In the genomic region with DNA sequence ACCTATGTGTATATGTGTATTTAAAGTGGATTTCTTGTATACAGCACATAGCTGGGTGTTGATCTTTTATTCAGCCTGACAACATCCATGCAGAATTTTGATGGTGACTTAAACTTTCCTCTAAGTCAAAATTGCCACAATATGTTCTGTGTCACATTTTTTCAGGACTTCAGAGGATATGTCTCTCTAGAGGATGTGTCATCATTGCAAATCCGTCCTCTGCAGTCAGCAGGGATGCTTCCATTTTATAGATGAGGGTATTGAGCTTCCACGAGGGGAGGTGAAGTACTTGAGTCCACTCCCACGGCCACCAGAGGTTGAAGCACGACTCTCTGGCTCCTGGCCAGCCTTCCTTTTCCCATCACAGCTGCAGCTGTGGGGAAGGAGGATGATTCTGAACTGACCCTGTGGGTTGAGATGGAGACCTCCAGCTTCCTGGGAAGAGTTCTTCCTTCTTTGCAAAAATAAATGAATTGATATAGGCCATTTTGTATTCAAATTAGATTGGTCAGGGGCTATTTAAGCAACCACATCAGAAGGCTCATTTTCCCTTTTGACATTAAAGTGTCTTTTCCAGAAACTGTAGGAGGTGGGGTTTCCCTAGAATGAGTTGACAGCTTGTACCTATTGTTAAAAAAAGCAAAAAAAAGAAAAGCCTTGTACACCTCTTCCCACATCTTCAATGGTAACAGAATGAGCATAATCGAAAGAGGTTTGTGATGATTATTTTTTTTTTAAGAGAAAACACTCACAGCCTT, we compare ENCODE assay signal across 21 cellular contexts. TPM values are rescaled to one million over a fixed set of nuclear protein-coding genes. Genes with fewer than 3 reads are reported as not detected.
DNase-seq lines count a peak whose midpoint lies in the region; ATAC-seq, FAIRE-seq and TF ChIP-seq lines count a peak whose summit lies in the region.
"Had no signal": no experiment of that assay in that cellular context is flagged by ENCODE, and none has a peak within 500 bp of the region (broad histone marks: within the 10 kb centered on the region; RNA-seq: fewer than 3 reads in every experiment).

No MANE protein-coding gene starts in this region.

- no peak for TF ChIP-seq CTCF in pancreas (IDR thresholded peaks at IDR 0.05)

- H3K4me1 ChIP-seq in pancreas, result no peaks in the 10 kb centered on the region
- H3K4me1 ChIP-seq: suprapubic skin had no signal

- H3K36me3 ChIP-seq in pancreas, result no peaks in the 10 kb centered on the region
- H3K36me3 ChIP-seq: suprapubic skin had no signal

- H3K9me3 ChIP-seq in pancreas, result no peaks in the 10 kb centered on the region
- H3K9me3 ChIP-seq: suprapubic skin had no signal

- WGBS in pancreas, 2 donors, result 51 to 59% methylated on average over 5 of the region's 5 CpGs

- ATAC-seq in left lobe of liver, result no peak
- no peak for ATAC-seq in pancreas
- ATAC-seq: sciatic nerve had no signal

- no peak overlapping the region for H3K4me3 ChIP-seq in pancreas
- H3K4me3 ChIP-seq: suprapubic skin had no signal

- DNase-seq in activated CD4-positive, alpha-beta T cell treated with anti-CD3 and anti-CD28 coated beads for 48 hours, result peak; percentile 35
- DNase-seq in activated CD4-positive, alpha-beta T cell treated with anti-CD3 and anti-CD28 coated beads for 1 hour, result no peak
- peak; percentile 3 to 36 (median 10) for DNase-seq in stimulated activated CD4-positive, alpha-beta T cell treated with anti-CD3 and anti-CD28 coated beads, Interleukin-12 subunit alpha, Interleukin-12 subunit beta, amount 100 ng/mL, for 48 hours (ENCODE audit: low read depth in 2 of 3, low spot score in 1 of 3)
- DNase-seq in stimulated activated CD4-positive, alpha-beta T cell treated with anti-CD3 and anti-CD28 coated beads, Interleukin-4, amount 100 ng/mL, for 4 hours, result no peak
- DNase-seq in left lobe of liver (ENCODE audit: low spot score) (peak; percentile 31), ureter (ENCODE audit: low spot score) (peak; percentile 15), pancreas (no peak), dedifferentiated amniotic fluid mesenchymal stem cell (ENCODE audit: extremely low spot score) (no peak)
- DNase-seq: EL, foreskin melanocyte, hypothalamus, IMR-90, naive B cell, NCI-H146, NCI-H2171 treated with DMSO at 0.1 percent for 48 hours, NCI-H69 had no signal

- no peak overlapping the region for H3K27ac ChIP-seq in pancreas
- H3K27ac ChIP-seq: HL-60, suprapubic skin had no signal

- no peak for FAIRE-seq in pancreas (lab: Jason Lieb, UNC)
- FAIRE-seq: A204.1, bronchial epithelial cell had no signal

- H3K27me3 ChIP-seq in pancreas, result no peaks in the 10 kb centered on the region
- H3K27me3 ChIP-seq: suprapubic skin had no signal

- intact Hi-C loops in pancreas (cut with DNase I), result no loop called here

RNA-seq across cellular contexts. Expression of gene MYEOV, which starts 55.2 kb away (rescaled TPM):
- 0.78 TPM for total RNA-seq in left lobe of liver
- total RNA-seq in ureter, result not detected
- total RNA-seq in pancreas, result 1 to 10 TPM in 4 of 6 donors, under 1 TPM in 1, not detected in 1; 0.37 to 3.8 (median 3.0) TPM
- polyA plus RNA-seq in pancreas, result 1 to 10 TPM; 3.2 to 3.7 TPM

Comparison
In these comparisons a context has a peak if more than half of its experiments do, and no peak if none do; other contexts are left out.
1. DNase-seq: peak in activated CD4-positive, alpha-beta T cell treated with anti-CD3 and anti-CD28 coated beads for 48 hours (single experiment), stimulated activated CD4-positive, alpha-beta T cell treated with anti-CD3 and anti-CD28 coated beads, Interleukin-12 subunit alpha, Interleukin-12 subunit beta, amount 100 ng/mL, for 48 hours (3 of 3), left lobe of liver (single experiment) and ureter (single experiment); none in activated CD4-positive, alpha-beta T cell treated with anti-CD3 and anti-CD28 coated beads for 1 hour (single experiment), stimulated activated CD4-positive, alpha-beta T cell treated with anti-CD3 and anti-CD28 coated beads, Interleukin-4, amount 100 ng/mL, for 4 hours (0 of 2), pancreas (0 of 6) and dedifferentiated amniotic fluid mesenchymal stem cell (single experiment).